Comparison of ENCODE assay signal across 33 cellular contexts in the genomic region with DNA sequence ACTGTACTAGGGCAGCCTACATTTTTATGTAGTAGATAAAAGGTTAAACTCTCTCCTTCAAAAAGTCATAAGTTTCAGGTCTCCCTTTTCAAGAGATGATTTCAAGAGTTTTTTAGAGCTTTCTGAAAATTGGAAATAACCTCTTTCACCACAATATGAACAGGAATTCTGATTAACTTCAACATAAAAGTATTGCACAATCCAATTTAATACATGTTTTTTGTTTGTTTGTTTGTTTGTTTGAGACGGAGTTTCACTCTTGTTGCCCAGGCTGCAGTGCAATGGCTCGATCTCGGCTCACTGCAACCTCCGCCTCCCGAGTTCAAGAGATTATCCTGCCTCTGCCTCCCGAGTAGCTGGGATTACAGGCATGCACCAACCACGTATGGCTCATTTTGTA.
DNase-seq lines count a peak whose midpoint lies in the region; ATAC-seq, FAIRE-seq and TF ChIP-seq lines count a peak whose summit lies in the region.
"Had no signal": no experiment of that assay in that cellular context is flagged by ENCODE, and none has a peak within 500 bp of the region (broad histone marks: within the 10 kb centered on the region; RNA-seq: fewer than 3 reads in every experiment).

No MANE protein-coding gene starts in this region.

- dilution Hi-C loops in IMR-90 (cut with HindIII; ENCODE audit: low sequenced_read_pairs, unreplicated experiment), result no loop called here

- TF ChIP-seq POLR2A in HepG2 (IDR thresholded peaks at IDR 0.05; ENCODE audit: insufficient read depth in 1 of 2, low read depth in 2 of 2, low read length in 2 of 2) (no peak), right lobe of liver (IDR thresholded peaks at IDR 0.05) (no peak), IMR-90 (IDR thresholded peaks at IDR 0.05; ENCODE audit: low read depth, low read length) (no peak), K562 (conservative IDR thresholded peaks at IDR 0.05) (no peak), gastrocnemius medialis (IDR thresholded peaks at IDR 0.05) (no peak)

- no peak overlapping the region for H3K23ac ChIP-seq in IMR-90 (ENCODE audit: low read depth, low read length)

- no peak overlapping the region for H3K18ac ChIP-seq in IMR-90 (ENCODE audit: low read depth, low read length)

- H4K20me1 ChIP-seq in HepG2 (ENCODE audit: insufficient read depth, low read length), result no peaks in the 10 kb centered on the region
- no peaks in the 10 kb centered on the region for H4K20me1 ChIP-seq in IMR-90 (ENCODE audit: insufficient read depth, low read length)
- H4K20me1 ChIP-seq in K562 (replicated peaks; ENCODE audit: control insufficient read depth, insufficient read depth, low read length), result no peaks in the 10 kb centered on the region
- no peaks in the 10 kb centered on the region for H4K20me1 ChIP-seq in osteoblast (ENCODE audit: insufficient read depth, low read length)
- H4K20me1 ChIP-seq: BLaER1; BLaER1 treated with 17β-estradiol and CSF1 and Interleukin-3, amounts not matched to agents 10 nM and 100 nM had no signal

- no peaks in the 10 kb centered on the region for H3K4me1 ChIP-seq in HepG2 (ENCODE audit: insufficient read depth, low read length)
- H3K4me1 ChIP-seq in right lobe of liver, result no peaks in the 10 kb centered on the region
- H3K4me1 ChIP-seq in IMR-90 (ENCODE audit: control insufficient read depth, insufficient read depth, low read length), result no peaks in the 10 kb centered on the region
- H3K4me1 ChIP-seq in K562 (replicated peaks in 1 of 2; ENCODE audit: control insufficient read depth in 2 of 2, insufficient read depth in 2 of 2, low read length in 2 of 2), result no peaks in the 10 kb centered on the region
- no peaks in the 10 kb centered on the region for H3K4me1 ChIP-seq in gastrocnemius medialis
- no peaks in the 10 kb centered on the region for H3K4me1 ChIP-seq in osteoblast (ENCODE audit: insufficient read depth, low read length)
- H3K4me1 ChIP-seq: A549; BE2C; BLaER1; BLaER1 treated with 17β-estradiol and CSF1 and Interleukin-3, amounts not matched to agents 10 nM and 100 nM; Caco-2 had no signal

- no peak overlapping the region for H4K5ac ChIP-seq in IMR-90 (ENCODE audit: low read depth, low read length)

- 5% methylated on average over 7 of the region's 7 CpGs for WGBS in HepG2 (ENCODE audit: low lambda C conversion rate)
- WGBS in right lobe of liver (ENCODE audit: insufficient coverage, low coverage, low lambda C conversion rate, missing lambda C conversion rate), result 72% methylated on average over 7 of the region's 7 CpGs
- WGBS in IMR-90 (ENCODE audit: extremely low coverage in 2 of 2, insufficient read length in 1 of 2), 2 experiments, result no CpG with 5 or more reads among the region's 7 CpGs
- 0% methylated on average over 5 of the region's 7 CpGs for WGBS in K562 (ENCODE audit: insufficient coverage, low coverage, missing lambda C conversion rate)

- FAIRE-seq in HepG2 (lab: Jason Lieb, UNC) (no peak), K562 (lab: Jason Lieb, UNC) (no peak)
- FAIRE-seq: A204.1, D721Med had no signal

- intact Hi-C loops in HepG2 (cut with micrococcal nuclease; ENCODE audit: unreplicated experiment), result no loop called here
- intact Hi-C loops in right lobe of liver (cut with DNase I), result no loop called here
- intact Hi-C loops in IMR-90 (cut with micrococcal nuclease), result no loop called here
- intact Hi-C loops in K562 (cut with micrococcal nuclease), result no loop called here
- intact Hi-C loops in gastrocnemius medialis (cut with DNase I; ENCODE audit: low total_unique reads), result no loop called here

- H3K56ac ChIP-seq in IMR-90 (ENCODE audit: extremely low read depth, insufficient read depth, low read length), result no peak overlapping the region

- H3K9me3 ChIP-seq in HepG2 (ENCODE audit: low read length) (no peaks in the 10 kb centered on the region), right lobe of liver (peaks cover 0 to 2% (median 0%) of the 10 kb centered on the region in 4 donors), IMR-90 (ENCODE audit: control insufficient read depth, insufficient read depth, low read length) (no peaks in the 10 kb centered on the region), K562 (replicated peaks; ENCODE audit: control insufficient read depth, insufficient read depth, low read depth, low read length) (no peaks in the 10 kb centered on the region), gastrocnemius medialis (no peaks in the 10 kb centered on the region), osteoblast (ENCODE audit: low read depth, low read length) (no peaks in the 10 kb centered on the region)
- H3K9me3 ChIP-seq: A549; BE2C; BLaER1; BLaER1 treated with 17β-estradiol and CSF1 and Interleukin-3, amounts not matched to agents 10 nM and 100 nM; Caco-2 had no signal

- H2AFZ ChIP-seq in HepG2 (ENCODE audit: low read length) (no peak overlapping the region), IMR-90 (replicated peaks; ENCODE audit: low read length, poor library complexity) (no peak overlapping the region), K562 (ENCODE audit: low read depth, low read length) (no peak overlapping the region), osteoblast (ENCODE audit: low read length) (no peak overlapping the region)

- no peak overlapping the region for H2BK120ac ChIP-seq in IMR-90 (ENCODE audit: low read depth, low read length)

- no peaks in the 10 kb centered on the region for H3K79me2 ChIP-seq in HepG2 (ENCODE audit: insufficient read depth, low read length)
- no peaks in the 10 kb centered on the region for H3K79me2 ChIP-seq in K562 (ENCODE audit: control insufficient read depth, insufficient read depth, low read length)
- H3K79me2 ChIP-seq in osteoblast (ENCODE audit: insufficient read depth, low read length), result no peaks in the 10 kb centered on the region

- no peak for DNase-seq in HepG2 (ENCODE audit: low spot score)
- DNase-seq in right lobe of liver, result no peak
- no peak for DNase-seq in IMR-90
- no peak for DNase-seq in K562 (ENCODE audit: extremely low read depth in 1 of 4, low spot score in 3 of 4)
- no peak for DNase-seq in gastrocnemius medialis
- DNase-seq in osteoblast (ENCODE audit: insufficient read length, low spot score, missing footprints), result no peak
- DNase-seq: 8988T; ACHN; AML-193; BE2C; C1 segment of cervical spinal cord; Caco-2; Calu3; CD4-positive, alpha-beta memory T cell; CD4-positive, alpha-beta T cell; CD4-positive, CD25-positive, alpha-beta regulatory T cell; CD8-positive, alpha-beta memory T cell; CD8-positive, alpha-beta T cell; COR-L47; DMS 273 treated with DMSO at 0.1 percent for 48 hours; DMS153; DMS53; DMS79; DMS79 treated with DMSO at 0.1 percent for 48 hours; DND-41; EL had no signal

- no peak overlapping the region for H2BK20ac ChIP-seq in IMR-90 (ENCODE audit: low read depth, low read length)

- BruUV-seq in HepG2 (replicated peaks; lab: Mats Ljungman, UMichigan) (no TSS peak), IMR-90 (replicated peaks; lab: Mats Ljungman, UMichigan) (no TSS peak), K562 (replicated peaks; lab: Mats Ljungman, UMichigan) (no TSS peak)

- no peak overlapping the region for H2AK5ac ChIP-seq in IMR-90 (ENCODE audit: low read depth, low read length)

- ATAC-seq in HepG2 (no peak), right lobe of liver (no peak), IMR-90 (ENCODE audit: low read depth) (no peak), K562 (no peak), gastrocnemius medialis (no peak)
- ATAC-seq: A549; CD8-positive, alpha-beta T cell had no signal

- H4K91ac ChIP-seq in IMR-90 (ENCODE audit: insufficient read depth, low read depth, low read length), result no peak overlapping the region

- H3K27me3 ChIP-seq in HepG2 (ENCODE audit: control insufficient read depth in 1 of 2, insufficient read depth in 2 of 2, low read length in 2 of 2) (no peaks in the 10 kb centered on the region), right lobe of liver (no peaks in the 10 kb centered on the region), IMR-90 (ENCODE audit: control insufficient read depth, insufficient read depth, low read length) (no peaks in the 10 kb centered on the region), K562 (ENCODE audit: control insufficient read depth in 2 of 2, insufficient read depth in 2 of 2, low read length in 2 of 2) (no peaks in the 10 kb centered on the region), gastrocnemius medialis (no peaks in the 10 kb centered on the region), osteoblast (ENCODE audit: insufficient read depth, low read length) (no peaks in the 10 kb centered on the region)
- H3K27me3 ChIP-seq: BE2C had no signal

- H2AK9ac ChIP-seq in IMR-90 (replicated peaks; ENCODE audit: low read depth, low read length, poor library complexity), result no peak overlapping the region

- H3K36me3 ChIP-seq in HepG2 (replicated peaks in 1 of 2; ENCODE audit: control insufficient read depth in 1 of 2, insufficient read depth in 2 of 2, low read length in 2 of 2) (no peaks in the 10 kb centered on the region), right lobe of liver (no peaks in the 10 kb centered on the region), IMR-90 (ENCODE audit: control insufficient read depth, insufficient read depth, low read length) (no peaks in the 10 kb centered on the region), K562 (ENCODE audit: control insufficient read depth, insufficient read depth, low read length) (no peaks in the 10 kb centered on the region), gastrocnemius medialis (no peaks in the 10 kb centered on the region), osteoblast (ENCODE audit: insufficient read depth, low read length) (no peaks in the 10 kb centered on the region)
- H3K36me3 ChIP-seq: BE2C; BLaER1; BLaER1 treated with 17β-estradiol and CSF1 and Interleukin-3, amounts not matched to agents 10 nM and 100 nM had no signal

- no peaks in the 10 kb centered on the region for H3K9me1 ChIP-seq in IMR-90 (ENCODE audit: insufficient read depth, low read length)
- H3K9me1 ChIP-seq in K562 (ENCODE audit: control insufficient read depth, insufficient read depth, low read length), result no peaks in the 10 kb centered on the region

- H3K27ac ChIP-seq in HepG2 (ENCODE audit: extremely low read length, insufficient read depth, low read length) (no peak overlapping the region), right lobe of liver (no peak overlapping the region), IMR-90 (ENCODE audit: insufficient read depth, low read length) (no peak overlapping the region), K562 (ENCODE audit: extremely low read depth, low read depth, low read length) (no peak overlapping the region), gastrocnemius medialis (no peak overlapping the region), osteoblast (ENCODE audit: low read depth, low read length) (no peak overlapping the region)
- H3K27ac ChIP-seq: 22Rv1; A549; BLaER1; BLaER1 treated with 17β-estradiol and CSF1 and Interleukin-3, amounts not matched to agents 10 nM and 100 nM; C4-2B had no signal

- H3K4me3 ChIP-seq in HepG2 (replicated peaks in 1 of 3; ENCODE audit: insufficient read depth in 1 of 3, low read depth in 2 of 3, low read length in 3 of 3), result no peak overlapping the region
- no peak overlapping the region for H3K4me3 ChIP-seq in right lobe of liver
- no peak overlapping the region for H3K4me3 ChIP-seq in IMR-90 (ENCODE audit: insufficient read depth, low read depth, low read length)
- no peak overlapping the region for H3K4me3 ChIP-seq in K562
- no peak overlapping the region for H3K4me3 ChIP-seq in gastrocnemius medialis
- no peak overlapping the region for H3K4me3 ChIP-seq in osteoblast (ENCODE audit: insufficient read depth, low read length)
- H3K4me3 ChIP-seq: A549; BLaER1; BLaER1 treated with 17β-estradiol and CSF1 and Interleukin-3, amounts not matched to agents 10 nM and 100 nM had no signal

- TF ChIP-seq CTCF in HepG2 (CRISPR knock-in tag; IDR thresholded peaks at IDR 0.05), result no peak
- no peak for TF ChIP-seq CTCF in right lobe of liver (IDR thresholded peaks at IDR 0.05)
- TF ChIP-seq CTCF in IMR-90 (conservative IDR thresholded peaks at IDR 0.05; ENCODE audit: low read depth, low read length), result no peak
- no peak for TF ChIP-seq CTCF in K562 (IDR thresholded peaks at IDR 0.05 in 2 of 3, conservative IDR thresholded peaks at IDR 0.05 in 1 of 3; ENCODE audit: insufficient read depth in 2 of 3, low read depth in 1 of 3, low read length in 3 of 3)
- TF ChIP-seq CTCF in gastrocnemius medialis (IDR thresholded peaks at IDR 0.05 in 4 of 5, conservative IDR thresholded peaks at IDR 0.05 in 1 of 5), result no peak
- TF ChIP-seq CTCF in osteoblast (IDR thresholded peaks at IDR 0.05; ENCODE audit: extremely low read depth, low read depth, low read length), result no peak

- TF ChIP-seq RAD21 in HepG2 (CRISPR knock-in tag; IDR thresholded peaks at IDR 0.05), result no peak
- no peak for TF ChIP-seq RAD21 in IMR-90 (IDR thresholded peaks at IDR 0.05; ENCODE audit: low read length)
- TF ChIP-seq RAD21 in K562 (CRISPR knock-in tag; conservative IDR thresholded peaks at IDR 0.05 in 1 of 2, IDR thresholded peaks at IDR 0.05 in 1 of 2), result no peak

- POLR2A ChIA-PET in HepG2 (lab: Yijun Ruan, JAX) (no interaction called here), IMR-90 (lab: Charles Lee; ENCODE audit: unreplicated experiment) (no interaction called here), K562 (lab: Yijun Ruan, JAX) (no interaction called here)

- H3K4ac ChIP-seq in IMR-90 (ENCODE audit: low read depth, low read length), result no peak overlapping the region

- H4K8ac ChIP-seq in IMR-90 (ENCODE audit: low read depth in 2 of 2, low read length in 2 of 2), result no peak overlapping the region

- H3K4me2 ChIP-seq in HepG2 (ENCODE audit: low read depth, low read length) (no peak overlapping the region), IMR-90 (ENCODE audit: low read depth, low read length) (no peak overlapping the region), K562 (ENCODE audit: insufficient read depth, low read length) (no peak overlapping the region), osteoblast (ENCODE audit: insufficient read depth, low read length) (no peak overlapping the region)
- H3K4me2 ChIP-seq: A549; BLaER1; BLaER1 treated with 17β-estradiol and CSF1 and Interleukin-3, amounts not matched to agents 10 nM and 100 nM had no signal

- no peak overlapping the region for H2BK5ac ChIP-seq in IMR-90 (ENCODE audit: low read depth, low read length, poor library complexity, severe bottlenecking)

- in situ Hi-C loops in HepG2 (cut with HindIII; ENCODE audit: extremely low pct_ligation_motif_present, low pct_unique_long_range_greater_than_20kb) (no loop called here), IMR-90 (cut with MboI; ENCODE audit: low sequenced_read_pairs) (no loop called here), K562 (cut with MboI) (no loop called here), gastrocnemius medialis (cut with MboI; ENCODE audit: low sequenced_read_pairs in 4 of 4) (no loop called here)

- no peak overlapping the region for H2BK15ac ChIP-seq in IMR-90 (ENCODE audit: low read depth, low read length)

- H3K79me1 ChIP-seq in IMR-90 (ENCODE audit: low read depth in 1 of 2, low read length in 2 of 2), result no peaks in the 10 kb centered on the region

- no peak overlapping the region for H3K9ac ChIP-seq in HepG2 (ENCODE audit: insufficient read depth, low read depth, low read length)
- no peak overlapping the region for H3K9ac ChIP-seq in IMR-90 (ENCODE audit: low read depth, low read length)
- H3K9ac ChIP-seq in K562 (ENCODE audit: insufficient read depth in 1 of 2, low read depth in 2 of 2, low read length in 2 of 2), result no peak overlapping the region
- H3K9ac ChIP-seq: BLaER1; BLaER1 treated with 17β-estradiol and CSF1 and Interleukin-3, amounts not matched to agents 10 nM and 100 nM had no signal

- no peak overlapping the region for H3K14ac ChIP-seq in IMR-90 (replicated peaks; ENCODE audit: low read depth, low read length)

- CTCF ChIA-PET in HepG2 (lab: Yijun Ruan, JAX; ENCODE audit: low intra/inter-chr PET ratio, low total read pairs) (no interaction called here), IMR-90 (lab: Yijun Ruan, JAX) (no interaction called here), K562 (lab: Yijun Ruan, JAX; ENCODE audit: low intra/inter-chr PET ratio) (no interaction called here)

- TF ChIP-seq EP300 in HepG2 (IDR thresholded peaks at IDR 0.05; ENCODE audit: low read depth in 2 of 2, low read length in 2 of 2) (no peak), HepG2 (CRISPR knock-in tag; IDR thresholded peaks at IDR 0.05; ENCODE audit: borderline replicate concordance) (no peak), K562 (IDR thresholded peaks at IDR 0.05; ENCODE audit: low read length) (no peak)
